ENCODE assay signal across 11 cellular contexts in genomic region chr10:75484717-75485116, GRCh38. TPM values are rescaled to one million over a fixed set of nuclear protein-coding genes. Genes with fewer than 3 reads are reported as not detected.
"Had no signal": no experiment of that assay in that cellular context is flagged by ENCODE, and none has a peak within 500 bp of the region (broad histone marks: within the 10 kb centered on the region; RNA-seq: fewer than 3 reads in every experiment).

No MANE protein-coding gene starts in this region.

- DNase-seq: GM23248, GOT3, H7, H9, HCEC 1CT, HFFc6 had no signal

- H2AFZ ChIP-seq: GM23248, GM23338 had no signal

- H3K9ac ChIP-seq: GM23248 had no signal

- H3K36me3 ChIP-seq: HAP-1 had no signal

- H3K9me3 ChIP-seq: HAP-1 had no signal

- ATAC-seq: GM23338, HCT116 had no signal

- H3K27ac ChIP-seq: GM23248 had no signal

- H3K4me1 ChIP-seq: HAP-1 had no signal

- FAIRE-seq: H1, H54 had no signal

- H3K4me3 ChIP-seq: GM23248, GM23338, HAP-1 had no signal

- H3K4me2 ChIP-seq: GM23338 had no signal

RNA-seq across cellular contexts. Expression of gene LRMDA, which starts 53.3 kb away (rescaled TPM):
- total RNA-seq: GM23248, H7 had no signal
